11 cellular contexts compared by ENCODE assay signal in the genomic region with DNA sequence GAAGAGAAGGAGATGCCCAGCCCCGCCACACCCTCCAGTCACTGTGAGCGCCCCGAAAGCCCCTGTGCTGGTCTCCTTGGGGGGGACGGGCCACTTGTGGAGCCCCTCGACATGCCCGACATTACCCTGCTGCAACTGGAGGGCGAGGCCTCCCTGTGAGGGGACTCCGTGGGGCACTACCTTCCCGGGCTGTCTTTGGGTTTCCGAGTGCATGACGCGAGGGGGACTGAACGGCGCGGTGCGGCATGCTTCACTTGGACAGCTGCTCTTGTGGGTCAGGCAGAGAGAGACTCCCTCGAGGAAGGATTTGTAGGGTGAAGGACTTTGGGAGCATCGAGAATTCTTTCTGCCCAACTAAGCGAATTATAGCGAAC. TPM values are rescaled to one million over a fixed set of nuclear protein-coding genes. Genes with fewer than 3 reads are reported as not detected.
A peak's percentile ranks its signal among the peaks of the same experiment; 100 is the strongest.
DNase-seq lines count a peak whose midpoint lies in the region; ATAC-seq and TF ChIP-seq lines count a peak whose summit lies in the region.
"Had no signal": no experiment of that assay in that cellular context is flagged by ENCODE, and none has a peak within 500 bp of the region (broad histone marks: within the 10 kb centered on the region; RNA-seq: fewer than 3 reads in every experiment).

No MANE protein-coding gene starts in this region.

- H3K27ac Mint-ChIP-seq in H9 = peak overlapping the region in 1 of 3 experiments; percentile 50; a peak in 1 of 7 replicates
- peak overlapping the region; percentile 29 for H3K27ac Mint-ChIP-seq in activated T-helper 1 cell treated with anti-CD3 and anti-CD28 coated beads, Interleukin-12 subunit alpha, Interleukin-12 subunit beta, Interleukin-2, Interleukin-4 antibody, amounts not matched to agents 30 ng/mL and 10 ng/mL and 1 ng/mL, durations not matched to agents 14 hours and 24 hours and 36 hours

- H3K56ac ChIP-seq in H9 (ENCODE audit: insufficient read length, low read depth, low read length) = no peak overlapping the region

- no peak overlapping the region for H2BK20ac ChIP-seq in H9 (ENCODE audit: low read depth, low read length, poor library complexity, severe bottlenecking)

- no peak overlapping the region for H3K18ac ChIP-seq in H9 (ENCODE audit: insufficient read length, low read depth, low read length)

- DNase-seq in H9 (no peak), islet precursor cell (peak; percentile 57), spleen (no peak), MV-4-11 (lab: John Stamatoyannopoulos, UW) (no peak), T-helper 9 cell (no peak)
- no peak for DNase-seq in activated T-helper 1 cell treated with anti-CD3 and anti-CD28 coated beads, Interleukin-12 subunit alpha, Interleukin-12 subunit beta, Interleukin-2, Interleukin-4 antibody, amounts not matched to agents 30 ng/mL and 10 ng/mL and 1 ng/mL, durations not matched to agents 14 hours and 24 hours and 36 hours (ENCODE audit: low spot score)
- DNase-seq: central memory CD4-positive, alpha-beta T cell; kidney; NCI-H226 had no signal

- H2AK5ac ChIP-seq in H9 (ENCODE audit: insufficient read length, low read length) = no peak overlapping the region

- H3K4me2 ChIP-seq in H9 (ENCODE audit: insufficient read depth, insufficient read length, low read length) = peak overlapping the region; percentile 54

- no peak overlapping the region for H4K91ac ChIP-seq in H9 (ENCODE audit: insufficient read length, low read depth, low read length)

- no peaks in the 10 kb centered on the region; a peak in 2 of 5 replicates for H3K9me3 Mint-ChIP-seq in H9
- no peaks in the 10 kb centered on the region for H3K9me3 Mint-ChIP-seq in activated T-helper 1 cell treated with anti-CD3 and anti-CD28 coated beads, Interleukin-12 subunit alpha, Interleukin-12 subunit beta, Interleukin-2, Interleukin-4 antibody, amounts not matched to agents 30 ng/mL and 10 ng/mL and 1 ng/mL, durations not matched to agents 14 hours and 24 hours and 36 hours

- no peak overlapping the region for H4K8ac ChIP-seq in H9 (replicated peaks; ENCODE audit: insufficient read length, low read depth, low read length)

- no peaks in the 10 kb centered on the region for H3K79me1 ChIP-seq in H9 (ENCODE audit: insufficient read depth, low read depth, low read length, poor library complexity, severe bottlenecking)

- no CpG with 5 or more reads among the region's 20 CpGs for WGBS in H9 (ENCODE audit: extremely low coverage, insufficient read length, low lambda C conversion rate)
- 11 to 19% (median 14%) methylated on average over 17 to 20 of the region's 20 CpGs for WGBS in spleen, 5 donors

- H3K4ac ChIP-seq in H9 (ENCODE audit: low read depth, low read length) = no peak overlapping the region

- peaks cover 15% of the 10 kb centered on the region; the same call in 1 of the 2 replicates for H3K27me3 ChIP-seq in H9 (ENCODE audit: insufficient read depth, low read length)
- H3K27me3 ChIP-seq in spleen (replicated peaks in 1 of 7) = peaks cover 0 to 60% (median 20%) of the 10 kb centered on the region in 7 donors

- no peak overlapping the region for H2BK5ac ChIP-seq in H9 (ENCODE audit: insufficient read length, low read length)

- no peaks in the 10 kb centered on the region for H4K20me1 ChIP-seq in H9 (ENCODE audit: control insufficient read depth, insufficient read depth, insufficient read length)

- TF ChIP-seq CTCF in H9 (conservative IDR thresholded peaks at IDR 0.05) (no peak), spleen (IDR thresholded peaks at IDR 0.05 in 8 of 11, conservative IDR thresholded peaks at IDR 0.05 in 3 of 11) (no peak)

- H3K79me2 ChIP-seq in H9 (ENCODE audit: insufficient read depth, low read length) = no peaks in the 10 kb centered on the region

- peak overlapping the region; percentile 79 to 87 for H3K4me3 Mint-ChIP-seq in H9
- H3K4me3 Mint-ChIP-seq in activated T-helper 1 cell treated with anti-CD3 and anti-CD28 coated beads, Interleukin-12 subunit alpha, Interleukin-12 subunit beta, Interleukin-2, Interleukin-4 antibody, amounts not matched to agents 30 ng/mL and 10 ng/mL and 1 ng/mL, durations not matched to agents 14 hours and 24 hours and 36 hours = peak overlapping the region; percentile 67

- no peak for ATAC-seq in HG03354 (IDR thresholded peaks at IDR 0.05; ENCODE audit: poor library complexity, severe bottlenecking, unreplicated experiment)

- peaks cover 100% of the 10 kb centered on the region for H3K27me3 Mint-ChIP-seq in H9 (ENCODE audit: low read depth)
- peaks cover 57% of the 10 kb centered on the region for H3K27me3 Mint-ChIP-seq in activated T-helper 1 cell treated with anti-CD3 and anti-CD28 coated beads, Interleukin-12 subunit alpha, Interleukin-12 subunit beta, Interleukin-2, Interleukin-4 antibody, amounts not matched to agents 30 ng/mL and 10 ng/mL and 1 ng/mL, durations not matched to agents 14 hours and 24 hours and 36 hours (ENCODE audit: insufficient read depth)

- H3K36me3 ChIP-seq in spleen = no peaks in the 10 kb centered on the region

- H3K27ac ChIP-seq in H9 (ENCODE audit: insufficient read length, low read depth, low read length) = no peak overlapping the region
- no peak overlapping the region for H3K27ac ChIP-seq in spleen
- H3K27ac ChIP-seq: HL-60 had no signal

- H2BK120ac ChIP-seq in H9 (ENCODE audit: low read depth, low read length, poor library complexity, severe bottlenecking) = no peak overlapping the region

- no peak for TF ChIP-seq POLR2A in spleen (IDR thresholded peaks at IDR 0.05)

- H3T11ph ChIP-seq in H9 (ENCODE audit: low read length) = no peak overlapping the region

- H3K36me3 Mint-ChIP-seq in H9 (ENCODE audit: insufficient read depth in 1 of 3, low read depth in 3 of 3) = no peaks in the 10 kb centered on the region
- H3K36me3 Mint-ChIP-seq in activated T-helper 1 cell treated with anti-CD3 and anti-CD28 coated beads, Interleukin-12 subunit alpha, Interleukin-12 subunit beta, Interleukin-2, Interleukin-4 antibody, amounts not matched to agents 30 ng/mL and 10 ng/mL and 1 ng/mL, durations not matched to agents 14 hours and 24 hours and 36 hours (ENCODE audit: low read depth) = peaks cover under 1% of the 10 kb centered on the region

- H2AFZ ChIP-seq in H9 (ENCODE audit: low read length) = no peak overlapping the region

- H3K14ac ChIP-seq in H9 (ENCODE audit: insufficient read depth, low read length) = no peak overlapping the region

- H3K4me1 ChIP-seq in H9 (ENCODE audit: insufficient read depth, low read length) = no peaks in the 10 kb centered on the region
- peaks cover 0 to 43% (median 28%) of the 10 kb centered on the region in 6 donors for H3K4me1 ChIP-seq in spleen

- peaks cover 27 to 29% of the 10 kb centered on the region in 2 experiments for H3K4me1 Mint-ChIP-seq in H9
- peaks cover 35% of the 10 kb centered on the region for H3K4me1 Mint-ChIP-seq in activated T-helper 1 cell treated with anti-CD3 and anti-CD28 coated beads, Interleukin-12 subunit alpha, Interleukin-12 subunit beta, Interleukin-2, Interleukin-4 antibody, amounts not matched to agents 30 ng/mL and 10 ng/mL and 1 ng/mL, durations not matched to agents 14 hours and 24 hours and 36 hours (ENCODE audit: low read depth)

- H2BK15ac ChIP-seq in H9 (ENCODE audit: low read depth, low read length) = no peak overlapping the region

- peak overlapping the region in 7 of 8 donors; percentile 62 to 97 (median 92) for H3K4me3 ChIP-seq in spleen

- intact Hi-C loops in activated T-helper 1 cell treated with anti-CD3 and anti-CD28 coated beads, Interleukin-12 subunit alpha, Interleukin-12 subunit beta, Interleukin-2, Interleukin-4 antibody, amounts not matched to agents 30 ng/mL and 10 ng/mL and 1 ng/mL, durations not matched to agents 14 hours and 24 hours and 36 hours (cut with micrococcal nuclease) = loop anchor here (5.0 kb wide), 4 partner anchors 77 to 477 kb away; a partner anchor contains a TSS
- intact Hi-C loops in spleen (cut with DNase I; ENCODE audit: low total_unique reads) = loop anchor here (10.0 kb wide), 1 partner anchor 270 kb away; no protein-coding TSS in a partner anchor

- no peak overlapping the region for H2BK12ac ChIP-seq in H9 (ENCODE audit: insufficient read length, low read depth, low read length)

- peaks cover 21% of the 10 kb centered on the region for H3K23me2 ChIP-seq in H9 (ENCODE audit: insufficient read length, low read depth, low read length, poor library complexity, severe bottlenecking)

- no peak overlapping the region for H3K23ac ChIP-seq in H9 (ENCODE audit: insufficient read length, low read depth, low read length)

- no peak overlapping the region for H4K5ac ChIP-seq in H9 (ENCODE audit: insufficient read length, low read depth, low read length)

- no peaks in the 10 kb centered on the region for H3K9me3 ChIP-seq in H9 (ENCODE audit: control insufficient read depth, low read depth, low read length)
- no peaks in the 10 kb centered on the region for H3K9me3 ChIP-seq in spleen

- no peak overlapping the region for H3K9ac ChIP-seq in H9 (ENCODE audit: extremely low read depth, insufficient read length, low read length)

RNA-seq across cellular contexts. Expression of a gene that starts 1.1 kb away (rescaled TPM):
- total RNA-seq in H9 (2021) (0.11 and 0.13 TPM in 2 replicates), spleen (1 to 10 TPM in 4 of 7 donors, under 1 TPM in 3; 0.73 to 1.7 (median 1.1) TPM)
- total RNA-seq in activated T-helper 1 cell treated with anti-CD3 and anti-CD28 coated beads, Interleukin-12 subunit alpha, Interleukin-12 subunit beta, Interleukin-2, Interleukin-4 antibody, amounts not matched to agents 30 ng/mL and 10 ng/mL and 1 ng/mL, durations not matched to agents 14 hours and 24 hours and 36 hours = 0.61 and 0.75 TPM in 2 replicates
- under 1 TPM; 0.45 to 0.59 (median 0.52) TPM for polyA plus RNA-seq in spleen

RNA-seq across cellular contexts. Expression of a gene that starts 18.6 kb away (rescaled TPM):
- total RNA-seq in H9 (2021) = not detected in 2 replicates
- total RNA-seq in activated T-helper 1 cell treated with anti-CD3 and anti-CD28 coated beads, Interleukin-12 subunit alpha, Interleukin-12 subunit beta, Interleukin-2, Interleukin-4 antibody, amounts not matched to agents 30 ng/mL and 10 ng/mL and 1 ng/mL, durations not matched to agents 14 hours and 24 hours and 36 hours = not detected in 2 replicates
- not detected for total RNA-seq in spleen
- polyA plus RNA-seq in spleen = not detected
- total RNA-seq: kidney had no signal

RNA-seq across cellular contexts. Expression of a gene that starts 27.2 kb away (rescaled TPM):
- total RNA-seq in H9 (2021) (8.9 and 10.9 TPM in 2 replicates), spleen (10 to 100 TPM; 34.7 to 48.8 (median 40.2) TPM)
- 33.3 and 36.1 TPM in 2 replicates for total RNA-seq in activated T-helper 1 cell treated with anti-CD3 and anti-CD28 coated beads, Interleukin-12 subunit alpha, Interleukin-12 subunit beta, Interleukin-2, Interleukin-4 antibody, amounts not matched to agents 30 ng/mL and 10 ng/mL and 1 ng/mL, durations not matched to agents 14 hours and 24 hours and 36 hours
- polyA plus RNA-seq in spleen = 10 to 100 TPM; 15.7 to 19.4 (median 17.1) TPM
